In genomic region chr12:109097435-109098141, GRCh38 we compare ENCODE assay signal across 8 cellular contexts. TPM values are rescaled to one million over a fixed set of nuclear protein-coding genes. Genes with fewer than 3 reads are reported as not detected.
DNase-seq lines count a peak whose midpoint lies in the region; ATAC-seq lines count a peak whose summit lies in the region.

Gene UNG, plus strand, starts transcription at chr12:109097597. Its CDS starts 83 bp downstream, at chr12:109097680.

- peak; percentile 81 for DNase-seq in CMK (ENCODE audit: low read depth)
- DNase-seq in HT1080 (ENCODE audit: low read depth): peak; percentile 88
- peak; percentile 92 to 97 for DNase-seq in NOMO-1 (lab: John Stamatoyannopoulos, UW; ENCODE audit: unreplicated experiment in 2 of 2)
- DNase-seq in activated CD8-positive, alpha-beta memory T cell treated with anti-CD3 and anti-CD28 coated beads for 24 hours: peak; percentile 98
- DNase-seq in effector CD4-positive, alpha-beta T cell: peak; percentile 97
- DNase-seq in lung microvascular endothelial cell (ENCODE audit: low read depth in 2 of 2): peak; percentile 97
- DNase-seq in stimulated activated CD4-positive, alpha-beta T cell treated with anti-CD3 and anti-CD28 coated beads, TNF-alpha, amount 100 ng/mL, for 4 hours (ENCODE audit: low read depth in 3 of 3): peak; percentile 94 to 95 (median 95)

- ATAC-seq in GM21360 (IDR thresholded peaks at IDR 0.05; ENCODE audit: unreplicated experiment): peak; percentile 86

RNA-seq across cellular contexts. Expression of gene UNG, which starts in this region (rescaled TPM):
- total RNA-seq in HT1080 (2014; rRNA removed; shearing (Covaris generic)): 53.9 and 61.5 TPM in 2 replicates
- 51.4 and 54.0 TPM in 2 replicates for polyA plus RNA-seq in HT1080 (2015; cell fraction: cytosol; rRNA removed)
- 38.4 and 39.9 TPM in 2 replicates for polyA plus RNA-seq in HT1080 (2015; cell fraction: nucleus; rRNA removed)
- total RNA-seq in lung microvascular endothelial cell: 17.7 and 22.0 TPM in 2 replicates

Comparison
In these comparisons a context has a peak if more than half of its experiments do, and no peak if none do; other contexts are left out.
1. Peak in every context shown above with its lines: DNase-seq and ATAC-seq.